In genomic region chr1:70468180-70468579, GRCh38 we compare ENCODE assay signal across 7 cellular contexts.
"Had no signal": no experiment of that assay in that cellular context is flagged by ENCODE, and none has a peak within 500 bp of the region (broad histone marks: within the 10 kb centered on the region; RNA-seq: fewer than 3 reads in every experiment).

No MANE protein-coding gene starts in this region.

- ATAC-seq: HCT116 had no signal

- H3K9me3 ChIP-seq: HAP-1 had no signal

- H3K4me3 Mint-ChIP-seq: HFFc6, IgD-negative memory B cell had no signal

- H3K4me1 Mint-ChIP-seq: IgD-negative memory B cell had no signal

- H3K27ac ChIP-seq: HL-60 had no signal

- H3K27ac Mint-ChIP-seq: HFFc6, IgD-negative memory B cell had no signal

- H3K4me3 ChIP-seq: HAP-1 had no signal

- H3K4me1 ChIP-seq: HAP-1 had no signal

- H3K36me3 ChIP-seq: HAP-1 had no signal

- DNase-seq: GOT3, H7, HFFc6 had no signal
